In genomic region chr19:15393963-15394362, GRCh38 we compare ENCODE assay signal across 28 cellular contexts. TPM values are rescaled to one million over a fixed set of nuclear protein-coding genes. Genes with fewer than 3 reads are reported as not detected.
A peak's percentile ranks its signal among the peaks of the same experiment; 100 is the strongest.
DNase-seq lines count a peak whose midpoint lies in the region; ATAC-seq and TF ChIP-seq lines count a peak whose summit lies in the region.
"Had no signal": no experiment of that assay in that cellular context is flagged by ENCODE, and none has a peak within 500 bp of the region (broad histone marks: within the 10 kb centered on the region; RNA-seq: fewer than 3 reads in every experiment).

No MANE protein-coding gene starts in this region.

- no peak for ATAC-seq in GM21619 (IDR thresholded peaks at IDR 0.05; ENCODE audit: unreplicated experiment)
- ATAC-seq: activated CD8-positive, alpha-beta T cell treated with anti-CD3 and anti-CD28 coated beads for 36 hours; GM12878; lower lobe of right lung; natural killer cell treated with Interleukin-12 subunit alpha and Interleukin-12 subunit beta and Interleukin-15 and Interleukin-18, amount 100 ng/mL, for 72 hours; T-helper 17 cell had no signal

- H4K20me1 ChIP-seq in GM23248 (ENCODE audit: insufficient read depth) (no peaks in the 10 kb centered on the region; the same call in 1 of the 2 replicates), osteoblast (ENCODE audit: insufficient read depth, low read length) (peaks cover 24% of the 10 kb centered on the region)

- no peak for TF ChIP-seq POLR2A in adrenal gland (IDR thresholded peaks at IDR 0.05)

- H3K27ac ChIP-seq in GM23248 = peak overlapping the region; percentile 50
- no peak overlapping the region for H3K27ac ChIP-seq in osteoblast (ENCODE audit: low read depth, low read length)
- H3K27ac ChIP-seq in adrenal gland = no peak overlapping the region
- H3K27ac ChIP-seq: lower lobe of right lung, SJSA1, stomach, thyroid gland had no signal

- in situ Hi-C loops in GM23248 (cut with MboI) = no loop called here

- TF ChIP-seq CTCF in AG09309 (IDR thresholded peaks at IDR 0.05; ENCODE audit: control insufficient read depth, insufficient read depth, low read depth, low read length, missing control alignments) (no peak), choroid plexus epithelial cell (conservative IDR thresholded peaks at IDR 0.05; ENCODE audit: low read depth, low read length) (no peak), osteoblast (IDR thresholded peaks at IDR 0.05; ENCODE audit: extremely low read depth, low read depth, low read length) (no peak), adrenal gland (IDR thresholded peaks at IDR 0.05) (no peak)

- H2AFZ ChIP-seq in GM23248 = no peak overlapping the region
- no peak overlapping the region for H2AFZ ChIP-seq in osteoblast (ENCODE audit: low read length)

- H3K9me3 ChIP-seq in GM23248 (ENCODE audit: low read depth) (no peaks in the 10 kb centered on the region), osteoblast (ENCODE audit: low read depth, low read length) (no peaks in the 10 kb centered on the region), adrenal gland (replicated peaks in 1 of 3) (no peaks in the 10 kb centered on the region)
- H3K9me3 ChIP-seq: lower lobe of right lung, SJSA1, stomach, thyroid gland had no signal

- DNase-seq in AG09309 (ENCODE audit: low read depth) (peak; percentile 20), GM23248 (peak; percentile 57), choroid plexus epithelial cell (ENCODE audit: low read depth) (peak; percentile 23), osteoblast (ENCODE audit: insufficient read length, low spot score, missing footprints) (peak; percentile 76), kidney glomerular epithelial cell (lab: John Stamatoyannopoulos, UW) (no peak), adrenal gland (no peak)
- DNase-seq: ACHN; activated CD4-positive, CD25-positive, alpha-beta regulatory T cell treated with anti-CD3 and anti-CD28 coated beads, Interleukin-2, amount 50 U/mL, for 72 hours; activated CD8-positive, alpha-beta T cell treated with anti-CD3 and anti-CD28 coated beads for 36 hours; Calu3; dermis blood vessel endothelial cell; DND-41; kidney; lower lobe of right lung; NCI-H1436 treated with DMSO at 0.1 percent for 48 hours; NCI-H2107; NCI-H446; NCI-H774; retina; small intestine; stimulated activated CD4-positive, alpha-beta T cell treated with anti-CD3 and anti-CD28 coated beads, Interleukin-1b, Interleukin-23, amount 100 ng/mL, for 48 hours; stomach; T-helper 17 cell; thyroid gland had no signal

- H3K9ac ChIP-seq in GM23248 = no peak overlapping the region

- no peaks in the 10 kb centered on the region for H3K9me2 ChIP-seq in GM23248 (ENCODE audit: insufficient read depth)

- intact Hi-C loops in adrenal gland (cut with DNase I) = no loop called here

- peaks cover 59% of the 10 kb centered on the region for H3K79me2 ChIP-seq in GM23248 (ENCODE audit: insufficient read depth)
- H3K79me2 ChIP-seq in osteoblast (ENCODE audit: insufficient read depth, low read length) = peaks cover 63% of the 10 kb centered on the region

- H3K27me3 ChIP-seq in GM23248 (replicated peaks; ENCODE audit: insufficient read depth) = no peaks in the 10 kb centered on the region
- H3K27me3 ChIP-seq in osteoblast (ENCODE audit: insufficient read depth, low read length) = no peaks in the 10 kb centered on the region
- no peaks in the 10 kb centered on the region for H3K27me3 ChIP-seq in adrenal gland
- H3K27me3 ChIP-seq: SJSA1, stomach, thyroid gland had no signal

- H3K4me2 ChIP-seq in GM23248 (ENCODE audit: unreplicated experiment) (no peak overlapping the region), osteoblast (ENCODE audit: insufficient read depth, low read length) (no peak overlapping the region)

- H3F3A ChIP-seq in GM23248 (ENCODE audit: insufficient read depth) = peaks cover 27% of the 10 kb centered on the region

- H3K4me3 ChIP-seq in AG09309 (ENCODE audit: control insufficient read depth, low read depth, low read length) = no peak overlapping the region
- H3K4me3 ChIP-seq in GM23248 = no peak overlapping the region
- H3K4me3 ChIP-seq in choroid plexus epithelial cell (ENCODE audit: low read depth, low read length) = no peak overlapping the region
- H3K4me3 ChIP-seq in osteoblast (ENCODE audit: insufficient read depth, low read length) = no peak overlapping the region
- H3K4me3 ChIP-seq in adrenal gland = no peak overlapping the region
- H3K4me3 ChIP-seq: GM12878, lower lobe of right lung, SJSA1, stomach, thyroid gland had no signal

- peaks cover 8% of the 10 kb centered on the region for H3K4me1 ChIP-seq in GM23248 (ENCODE audit: insufficient read depth)
- no peaks in the 10 kb centered on the region for H3K4me1 ChIP-seq in osteoblast (ENCODE audit: insufficient read depth, low read length)
- H3K4me1 ChIP-seq in adrenal gland (replicated peaks in 1 of 2) = no peaks in the 10 kb centered on the region
- H3K4me1 ChIP-seq: lower lobe of right lung, thyroid gland had no signal

- H3K36me3 ChIP-seq in GM23248 (ENCODE audit: low read depth) (peaks cover 18% of the 10 kb centered on the region), osteoblast (ENCODE audit: insufficient read depth, low read length) (peaks cover 61% of the 10 kb centered on the region), adrenal gland (replicated peaks in 1 of 2) (peaks cover 0 to 70% of the 10 kb centered on the region in 2 donors)

RNA-seq across cellular contexts. Expression of gene AKAP8, which starts 14.4 kb away (rescaled TPM):
- total RNA-seq in GM23248 (2014; rRNA removed; shearing (Covaris generic)) = 13.4 and 19.7 TPM in 2 replicates
- polyA plus RNA-seq in GM23248 (2016; fragmentation: Nextera tagmentation; extraction: Ambion mirVana) = 14.6 and 14.8 TPM in 2 replicates
- 18.1 and 18.6 TPM in 2 replicates for total RNA-seq in osteoblast
- 10 to 100 TPM; 13.0 to 45.8 (median 32.2) TPM for total RNA-seq in adrenal gland
- 10 to 100 TPM; 13.4 to 41.7 (median 27.0) TPM for polyA plus RNA-seq in adrenal gland

RNA-seq across cellular contexts. Expression of gene AKAP8L, which starts 24.8 kb away (rescaled TPM):
- total RNA-seq in GM23248 (2014; rRNA removed; shearing (Covaris generic)) = 37.4 and 38.3 TPM in 2 replicates
- polyA plus RNA-seq in GM23248 (2016; fragmentation: Nextera tagmentation; extraction: Ambion mirVana) (21.5 and 21.9 TPM in 2 replicates), adrenal gland (100 to 1,000 TPM in 2 of 3 donors, 10 to 100 TPM in 1; 60.5 to 652 (median 264) TPM)
- total RNA-seq in osteoblast (63.9 and 69.5 TPM in 2 replicates), adrenal gland (100 to 1,000 TPM in 5 of 8 donors, 10 to 100 TPM in 3; 48.3 to 206 (median 131) TPM)

RNA-seq across cellular contexts. Expression of gene WIZ, which starts 55.8 kb away (rescaled TPM):
- total RNA-seq in GM23248 (2014; rRNA removed; shearing (Covaris generic)) = 18.8 and 22.0 TPM in 2 replicates
- polyA plus RNA-seq in GM23248 (2016; fragmentation: Nextera tagmentation; extraction: Ambion mirVana) = 6.1 and 6.9 TPM in 2 replicates
- 8.3 and 9.8 TPM in 2 replicates for total RNA-seq in osteoblast
- 10 to 100 TPM; 22.6 to 49.2 (median 36.3) TPM for total RNA-seq in adrenal gland
- polyA plus RNA-seq in adrenal gland = 10 to 100 TPM in 2 of 3 donors, 1 to 10 TPM in 1; 7.9 to 48.1 (median 28.3) TPM

Comparison
In these comparisons a context has a peak if more than half of its experiments do, and no peak if none do; other contexts are left out.
1. DNase-seq: peak in AG09309 (single experiment), GM23248 (single experiment), choroid plexus epithelial cell (single experiment) and osteoblast (single experiment); none in kidney glomerular epithelial cell (single experiment) and adrenal gland (0 of 7).